ENCODE assay signal across 12 cellular contexts in genomic region chr7:135855836-135856235, GRCh38.
A peak's percentile ranks its signal among the peaks of the same experiment; 100 is the strongest.
DNase-seq lines count a peak whose midpoint lies in the region; ATAC-seq and TF ChIP-seq lines count a peak whose summit lies in the region.
"Had no signal": no experiment of that assay in that cellular context is flagged by ENCODE, and none has a peak within 500 bp of the region (broad histone marks: within the 10 kb centered on the region; RNA-seq: fewer than 3 reads in every experiment).

No MANE protein-coding gene starts in this region.

- H2BK15ac ChIP-seq in mesendoderm (replicated peaks; ENCODE audit: low read depth), result no peak overlapping the region

- H3K23ac ChIP-seq in mesendoderm (ENCODE audit: low read length), result no peak overlapping the region

- H3K9me3 Mint-ChIP-seq in activated naive CD4-positive, alpha-beta T cell treated with anti-CD3 and anti-CD28 coated beads, Interleukin-2, amount 50 U/mL, for 72 hours, result peaks cover 0 to 3% of the 10 kb centered on the region in 2 donors

- DNase-seq in GM12865 (ENCODE audit: low read depth) (peak; percentile 22), NCI-H82 treated with DMSO at 0.1 percent for 48 hours (lab: John Stamatoyannopoulos, UW; ENCODE audit: unreplicated experiment) (peak; percentile 38), dermis blood vessel endothelial cell (peak; percentile 19), mesendoderm (peak; percentile 76), middle frontal gyrus (ENCODE audit: extremely low spot score, low spot score) (no peak), NCI-H1092 (lab: John Stamatoyannopoulos, UW) (no peak)
- DNase-seq in activated naive CD4-positive, alpha-beta T cell treated with anti-CD3 and anti-CD28 coated beads, Interleukin-2, amount 50 U/mL, for 72 hours (ENCODE audit: low spot score in 2 of 2), result no peak
- DNase-seq: activated CD4-positive, alpha-beta T cell treated with anti-CD3 and anti-CD28 coated beads, Interleukin-2, amount 50 U/mL, for 1 hour; NCI-H1092 treated with DMSO at 0.1 percent for 48 hours; small intestine had no signal

- no peak overlapping the region for H3K4me2 ChIP-seq in mesendoderm (ENCODE audit: low read length)

- no peak for ATAC-seq in HG03135 (IDR thresholded peaks at IDR 0.05; ENCODE audit: unreplicated experiment)
- no peak for ATAC-seq in activated naive CD4-positive, alpha-beta T cell treated with anti-CD3 and anti-CD28 coated beads, Interleukin-2, amount 50 U/mL, for 72 hours

- H3K27me3 ChIP-seq in mesendoderm (ENCODE audit: insufficient read depth, low read length, poor library complexity), result no peaks in the 10 kb centered on the region

- H4K8ac ChIP-seq in mesendoderm (ENCODE audit: low read depth, low read length), result no peak overlapping the region

- H3K9ac ChIP-seq in mesendoderm (ENCODE audit: low read length), result no peak overlapping the region

- H3K56ac ChIP-seq in mesendoderm (ENCODE audit: low read length), result no peak overlapping the region

- no peak overlapping the region for H2AK5ac ChIP-seq in mesendoderm (ENCODE audit: low read length)

- no peaks in the 10 kb centered on the region for H3K4me1 ChIP-seq in mesendoderm (ENCODE audit: control insufficient read depth, low read depth, low read length)

- no peaks in the 10 kb centered on the region for H3K36me3 Mint-ChIP-seq in activated naive CD4-positive, alpha-beta T cell treated with anti-CD3 and anti-CD28 coated beads, Interleukin-2, amount 50 U/mL, for 72 hours
- H3K36me3 Mint-ChIP-seq: activated naive CD8-positive, alpha-beta T cell had no signal

- no peak for TF ChIP-seq CTCF in GM12865 (IDR thresholded peaks at IDR 0.05; ENCODE audit: insufficient read depth, low read depth, low read length, missing control alignments)

- no peak overlapping the region for H3K4ac ChIP-seq in mesendoderm (ENCODE audit: low read depth, low read length)

- H3K36me3 ChIP-seq in mesendoderm (ENCODE audit: control insufficient read depth, insufficient read depth, low read length), result no peaks in the 10 kb centered on the region

- no peak overlapping the region for H3K18ac ChIP-seq in mesendoderm (ENCODE audit: low read length)

- H4K5ac ChIP-seq in mesendoderm (ENCODE audit: low read length), result no peak overlapping the region

- no peak overlapping the region for H3K27ac Mint-ChIP-seq in activated naive CD4-positive, alpha-beta T cell treated with anti-CD3 and anti-CD28 coated beads, Interleukin-2, amount 50 U/mL, for 72 hours
- H3K27ac Mint-ChIP-seq: activated naive CD8-positive, alpha-beta T cell had no signal

- no peaks in the 10 kb centered on the region for H3K79me1 ChIP-seq in mesendoderm (ENCODE audit: low read length)

- H2BK120ac ChIP-seq in mesendoderm (ENCODE audit: low read depth, low read length), result no peak overlapping the region

- WGBS in mesendoderm (ENCODE audit: extremely low coverage, insufficient coverage, low lambda C conversion rate), result no CpG with 5 or more reads among the region's 3 CpGs

- H3K27ac ChIP-seq in mesendoderm (ENCODE audit: low read depth, low read length), result no peak overlapping the region

- H2BK5ac ChIP-seq in mesendoderm (ENCODE audit: low read length), result no peak overlapping the region

- no peak overlapping the region for H3K4me3 ChIP-seq in GM12865 (ENCODE audit: low read depth, low read length)
- no peak overlapping the region for H3K4me3 ChIP-seq in mesendoderm (ENCODE audit: low read length)

- H3K79me2 ChIP-seq in mesendoderm (ENCODE audit: control insufficient read depth, insufficient read depth, low read length), result no peaks in the 10 kb centered on the region

Comparison
In these comparisons a context has a peak if more than half of its experiments do, and no peak if none do; other contexts are left out.
1. DNase-seq: peak in GM12865 (single experiment), NCI-H82 treated with DMSO at 0.1 percent for 48 hours (single experiment), dermis blood vessel endothelial cell (single experiment) and mesendoderm (single experiment); none in middle frontal gyrus (single experiment), activated naive CD4-positive, alpha-beta T cell treated with anti-CD3 and anti-CD28 coated beads, Interleukin-2, amount 50 U/mL, for 72 hours (0 of 2) and NCI-H1092 (single experiment).